8 cellular contexts compared by ENCODE assay signal in genomic region chr5:181191526-181192336, GRCh38. TPM values are rescaled to one million over a fixed set of nuclear protein-coding genes. Genes with fewer than 3 reads are reported as not detected.
DNase-seq lines count a peak whose midpoint lies in the region; ATAC-seq and TF ChIP-seq lines count a peak whose summit lies in the region.

No MANE protein-coding gene starts in this region.

- TF ChIP-seq CTCF in AG09309 (IDR thresholded peaks at IDR 0.05; ENCODE audit: control insufficient read depth, insufficient read depth, low read depth, low read length, missing control alignments) = no peak

- peak overlapping the region; percentile 79 for H3K4me3 ChIP-seq in AG09309 (ENCODE audit: control insufficient read depth, low read depth, low read length)
- peak overlapping the region; percentile 77 for H3K4me3 ChIP-seq in mesodermal cell (ENCODE audit: extremely low read depth, insufficient read depth, low read length, poor library complexity, severe bottlenecking)

- 1% methylated on average over 42 to 51 of the region's 64 CpGs for WGBS in mesodermal cell (ENCODE audit: insufficient coverage in 2 of 2), 2 experiments

- peaks cover 0 to 15% of the 10 kb centered on the region in 2 donors for H3K27me3 Mint-ChIP-seq in effector memory CD8-positive, alpha-beta T cell

- H3K4me1 ChIP-seq in mesodermal cell (ENCODE audit: control insufficient read depth, insufficient read depth, low read length, poor library complexity, severe bottlenecking) = peaks cover 9% of the 10 kb centered on the region

- H3K36me3 ChIP-seq in mesodermal cell (ENCODE audit: control insufficient read depth, insufficient read depth, low read length) = no peaks in the 10 kb centered on the region

- peaks cover 33 to 39% of the 10 kb centered on the region in 2 donors for H3K4me1 Mint-ChIP-seq in effector memory CD8-positive, alpha-beta T cell (ENCODE audit: low read depth in 2 of 2)

- peak overlapping the region; percentile 100 for H3K27ac Mint-ChIP-seq in effector memory CD8-positive, alpha-beta T cell

- ATAC-seq in GM19372 (IDR thresholded peaks at IDR 0.05; ENCODE audit: low read depth, unreplicated experiment) (peak; percentile 54), HG03521 (IDR thresholded peaks at IDR 0.05; ENCODE audit: unreplicated experiment) (peak; percentile 64)
- ATAC-seq in effector memory CD8-positive, alpha-beta T cell (replicated peaks) = peak; percentile 66

- H3K27ac ChIP-seq in mesodermal cell (ENCODE audit: low read depth, low read length, severe bottlenecking) = peak overlapping the region; percentile 64

- H3K36me3 Mint-ChIP-seq in effector memory CD8-positive, alpha-beta T cell (ENCODE audit: insufficient read depth) = peaks cover 63% of the 10 kb centered on the region

- peaks cover 7 to 11% of the 10 kb centered on the region in 2 donors for H3K9me3 Mint-ChIP-seq in effector memory CD8-positive, alpha-beta T cell

- peak; percentile 76 for DNase-seq in AG09309 (ENCODE audit: low read depth)
- peak; percentile 91 to 100 for DNase-seq in activated CD4-positive, alpha-beta T cell treated with anti-CD3 and anti-CD28 coated beads, Interleukin-2, amount 50 U/mL, for 24 hours (ENCODE audit: low read depth in 1 of 2, low spot score in 1 of 2)
- DNase-seq in effector memory CD8-positive, alpha-beta T cell = peak; percentile 95 to 99 (median 99)
- peak; percentile 90 to 97 for DNase-seq in stimulated activated CD8-positive, alpha-beta memory T cell treated with anti-CD3 and anti-CD28 coated beads, Interleukin-2, amount 100 ng/mL, for 1 hour (ENCODE audit: low read depth in 2 of 2)
- DNase-seq in NCI-H2196 treated with DMSO at 0.1 percent for 48 hours (lab: John Stamatoyannopoulos, UW; ENCODE audit: unreplicated experiment) = no peak

- peak overlapping the region; percentile 97 to 99 for H3K4me3 Mint-ChIP-seq in effector memory CD8-positive, alpha-beta T cell

- no peaks in the 10 kb centered on the region for H3K9me3 ChIP-seq in mesodermal cell (ENCODE audit: control insufficient read depth, low read length)

RNA-seq across cellular contexts. Expression of gene TRIM7, which starts 13.3 kb away (rescaled TPM):
- 0.37 TPM for polyA plus RNA-seq in mesodermal cell (2013, experiment 1 of 2)
- polyA plus RNA-seq in mesodermal cell (2013, experiment 2 of 2) = not detected

RNA-seq across cellular contexts. Expression of gene TRIM41, which starts 31.4 kb away (rescaled TPM):
- 16.0 TPM for polyA plus RNA-seq in mesodermal cell (2013, experiment 1 of 2)
- polyA plus RNA-seq in mesodermal cell (2013, experiment 2 of 2) = 16.1 TPM

RNA-seq across cellular contexts. Expression of gene OR2V2, which starts 44.3 kb away (rescaled TPM):
- polyA plus RNA-seq in mesodermal cell (2013, experiment 1 of 2) = not detected
- polyA plus RNA-seq in mesodermal cell (2013, experiment 2 of 2) = not detected

RNA-seq across cellular contexts. Expression of gene RACK1, which starts 52.0 kb away (rescaled TPM):
- polyA plus RNA-seq in mesodermal cell (2013, experiment 1 of 2) = 2,439 TPM
- 2,115 TPM for polyA plus RNA-seq in mesodermal cell (2013, experiment 2 of 2)
